Comparison of ENCODE assay signal across 8 cellular contexts in the genomic region with DNA sequence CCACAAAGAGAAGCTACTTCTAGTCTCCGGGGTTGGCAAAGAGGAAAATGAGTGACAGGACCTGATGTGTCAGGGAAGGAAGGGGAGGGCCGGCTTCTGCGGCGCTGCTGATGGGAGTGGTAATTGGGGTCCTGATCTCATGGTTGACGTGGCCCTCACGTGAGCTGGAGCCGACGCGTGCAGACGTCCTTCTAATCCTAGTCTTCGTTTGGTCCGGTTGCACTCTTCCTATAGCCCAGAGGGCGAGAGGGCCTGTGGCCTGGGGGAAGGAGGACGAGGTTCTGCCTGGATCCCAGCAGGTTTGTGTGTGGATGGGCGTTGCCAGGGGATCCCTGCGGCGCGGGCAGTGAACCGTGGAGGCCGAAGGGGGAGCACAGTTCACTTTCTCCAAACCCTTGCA. TPM values are rescaled to one million over a fixed set of nuclear protein-coding genes. Genes with fewer than 3 reads are reported as not detected.
DNase-seq lines count a peak whose midpoint lies in the region; ATAC-seq and TF ChIP-seq lines count a peak whose summit lies in the region.

A gene (plus strand): TSS at position 186 of the 400 bp plus-strand sequence. CDS start 2,384 bp downstream, outside the sequence.

- peak within 1 kb of the TSS; percentile 87 for H3K4me3 Mint-ChIP-seq in GM23338

- H3K4me3 ChIP-seq in GM23338 (peak within 1 kb of the TSS; percentile 68), iPS-18c (ENCODE audit: insufficient read depth, low read depth, low read length) (peak within 1 kb of the TSS; percentile 55), rectal smooth muscle tissue (ENCODE audit: low read length) (peak within 1 kb of the TSS; percentile 68)

- peak within 1 kb of the TSS; percentile 17 for H3K9ac ChIP-seq in rectal smooth muscle tissue (ENCODE audit: low read length)

- H3K27me3 Mint-ChIP-seq in GM23338 (ENCODE audit: insufficient read depth, low read depth, poor library complexity): peaks cover 7% of the 10 kb centered on the region

- CTCF ChIA-PET in RWPE1 (lab: Yijun Ruan, JAX): no interaction called here

- POLR2A ChIA-PET in RWPE1 (lab: Yijun Ruan, JAX; ENCODE audit: low non-redundant PET): no interaction called here

- H3K9me3 ChIP-seq in iPS-18c (ENCODE audit: control insufficient read depth, insufficient read depth, low read length): no peaks in the 10 kb centered on the region

- H3K36me3 ChIP-seq in GM23338 (ENCODE audit: insufficient read depth) (no peaks in the 10 kb centered on the region), rectal smooth muscle tissue (ENCODE audit: control insufficient read depth, insufficient read depth, low read length) (no peaks in the 10 kb centered on the region)

- no peaks in the 10 kb centered on the region for H3K79me2 ChIP-seq in GM23338 (replicated peaks; ENCODE audit: insufficient read depth)

- peak within 1 kb of the TSS; percentile 89 for H3K27ac Mint-ChIP-seq in GM23338

- ATAC-seq in GM23338: peak; percentile 84
- no peak for ATAC-seq in GM18520 (IDR thresholded peaks at IDR 0.05; ENCODE audit: unreplicated experiment)

- H3K9me3 Mint-ChIP-seq in GM23338: no peaks in the 10 kb centered on the region

- TF ChIP-seq CTCF in GM23338 (conservative IDR thresholded peaks at IDR 0.05; ENCODE audit: low read depth in 2 of 2): no peak
- no peak for TF ChIP-seq CTCF in RWPE1 (conservative IDR thresholded peaks at IDR 0.05; ENCODE audit: low read depth)

- H4K20me1 ChIP-seq in GM23338 (replicated peaks; ENCODE audit: insufficient read depth): no peaks in the 10 kb centered on the region

- no peaks in the 10 kb centered on the region; the same call in 1 of the 2 replicates for H3K4me1 ChIP-seq in GM23338 (ENCODE audit: insufficient read depth)
- H3K4me1 ChIP-seq in rectal smooth muscle tissue (ENCODE audit: control insufficient read depth, insufficient read depth, low read length): peaks cover 2% of the 10 kb centered on the region

- peaks cover 8% of the 10 kb centered on the region; the same call in 1 of the 3 replicates for H3K36me3 Mint-ChIP-seq in GM23338 (ENCODE audit: low read depth)

- H3K27ac ChIP-seq in GM23338 (ENCODE audit: low read depth) (peak within 1 kb of the TSS; percentile 86; the same call in 1 of the 2 replicates), RWPE1 (peak within 1 kb of the TSS; percentile 69), rectal smooth muscle tissue (ENCODE audit: low read depth, low read length) (peak within 1 kb of the TSS; percentile 95)

- no peaks in the 10 kb centered on the region for H3F3A ChIP-seq in GM23338 (replicated peaks; ENCODE audit: low read depth)

- peak; percentile 21 for DNase-seq in 8988T
- DNase-seq in GM23338 (ENCODE audit: low spot score): peak; percentile 65
- DNase-seq in RWPE1 (ENCODE audit: low spot score): peak; percentile 15
- DNase-seq in cerebellar cortex (ENCODE audit: low spot score): peak; percentile 74
- DNase-seq in D341Med (ENCODE audit: low spot score): no peak

- H3K9me2 ChIP-seq in GM23338 (ENCODE audit: insufficient read depth): no peaks in the 10 kb centered on the region

- peak within 1 kb of the TSS; percentile 88 for H3K4me2 ChIP-seq in GM23338

- peaks cover 17% of the 10 kb centered on the region; the same call in 2 of the 3 replicates for H3K4me1 Mint-ChIP-seq in GM23338

- H3K27me3 ChIP-seq in GM23338 (ENCODE audit: insufficient read depth): no peaks in the 10 kb centered on the region
- peaks cover 3% of the 10 kb centered on the region for H3K27me3 ChIP-seq in rectal smooth muscle tissue (ENCODE audit: control insufficient read depth, insufficient read depth, low read length)

- peak within 1 kb of the TSS; percentile 98 for H2AFZ ChIP-seq in GM23338

TF ChIP-seq in GM23338, 12 proteins besides CTCF, POLR2A, EP300 and RAD21:
- TF ChIP-seq CREB1 (CRISPR knock-in tag; IDR thresholded peaks at IDR 0.05; ENCODE audit: low read depth): peak; percentile 69; the same call in 1 of the 2 replicates
- peak; percentile 57 for TF ChIP-seq POLR2AphosphoS5 (IDR thresholded peaks at IDR 0.05; ENCODE audit: low read depth)
- TF ChIP-seq ZNF114 (CRISPR knock-in tag; IDR thresholded peaks at IDR 0.05): no peak

RNA-seq across cellular contexts. Expression of the gene that starts here (rescaled TPM):
- total RNA-seq in GM23338 (2014; rRNA removed; shearing (Covaris generic)): 22.9 and 26.9 TPM in 2 replicates
- polyA plus RNA-seq in GM23338 (2016; fragmentation: Nextera tagmentation; extraction: Ambion mirVana): 27.9 and 28.0 TPM in 2 replicates
